19 cellular contexts compared by ENCODE assay signal in genomic region chr18:59820663-59821062, GRCh38.
"Had no signal": no experiment of that assay in that cellular context is flagged by ENCODE, and none has a peak within 500 bp of the region (broad histone marks: within the 10 kb centered on the region; RNA-seq: fewer than 3 reads in every experiment).

No MANE protein-coding gene starts in this region.

- H2AFZ ChIP-seq: hepatocyte, parathyroid adenoma had no signal

- H3K27me3 ChIP-seq: brain microvascular endothelial cell, thyroid gland, uterus had no signal

- H3K4me3 ChIP-seq: esophagus squamous epithelium, hepatocyte, left lung, thyroid gland, uterus had no signal

- H3K4me2 ChIP-seq: hepatocyte had no signal

- H3K4me1 ChIP-seq: esophagus squamous epithelium, left lung, parathyroid adenoma, thyroid gland, uterus had no signal

- H3K27ac ChIP-seq: brain microvascular endothelial cell, esophagus squamous epithelium, hepatocyte, left lung, neutrophil, parathyroid adenoma, thyroid gland, uterus had no signal

- H3K36me3 ChIP-seq: brain microvascular endothelial cell, esophagus squamous epithelium, left lung, neutrophil, thyroid gland, uterus had no signal

- H3K79me2 ChIP-seq: hepatocyte, parathyroid adenoma had no signal

- ATAC-seq: activated CD4-positive, CD25-positive, alpha-beta regulatory T cell treated with anti-CD3 and anti-CD28 coated beads, Interleukin-2, amount 50 U/mL, for 24 hours; left lung; natural killer cell; stimulated activated memory B cell treated with anti-CD40 and anti-IgM and Interleukin-4, amounts not matched to agents 10 μg/mL and 1 μg/mL and 100 μg/mL, for 72 hours had no signal

- H3K9ac ChIP-seq: parathyroid adenoma had no signal

- DNase-seq: activated CD4-positive, alpha-beta T cell treated with anti-CD3 and anti-CD28 coated beads, Interleukin-2, amount 50 U/mL, for 1 hour; activated CD8-positive, alpha-beta memory T cell treated with anti-CD3 and anti-CD28 coated beads for 24 hours; activated gamma-delta T cell treated with Interleukin-2 at 50 U/mL for 16 hours; activated naive CD8-positive, alpha-beta T cell treated with anti-CD3 and anti-CD28 coated beads for 36 hours; brain microvascular endothelial cell; cortex of kidney; effector CD8-positive, alpha-beta T cell; esophagus squamous epithelium; left lung; natural killer cell; stimulated activated CD4-positive, alpha-beta T cell treated with anti-CD3 and anti-CD28 coated beads, Interleukin-2, amount 100 ng/mL, for 48 hours; T-helper 9 cell; thyroid gland; uterus had no signal

- H3K9me3 ChIP-seq: esophagus squamous epithelium, left lung, neutrophil, thyroid gland, uterus had no signal
